ENCODE assay signal across 1 cellular context in the genomic region with DNA sequence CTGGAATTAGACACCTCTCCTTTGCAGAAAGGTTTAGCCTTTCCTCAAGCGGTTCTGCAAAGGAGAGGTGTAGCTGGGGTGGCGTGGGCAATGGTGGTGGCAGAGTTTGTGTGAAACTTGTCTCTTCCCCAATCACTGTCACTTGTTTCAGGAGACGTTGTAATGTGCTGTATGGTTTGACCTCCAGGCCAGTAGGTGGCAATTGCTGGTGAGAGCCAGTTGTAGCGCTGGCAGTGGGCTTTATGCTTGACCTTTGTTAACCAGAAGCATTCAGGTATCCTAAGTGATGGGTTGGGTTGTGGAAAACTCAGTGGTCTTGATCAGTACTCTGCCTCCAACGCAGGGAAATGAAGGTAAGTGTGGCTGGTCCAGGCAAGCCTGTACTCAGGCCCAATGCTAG.
TF ChIP-seq lines count a peak whose summit lies in the region.

No MANE protein-coding gene starts in this region.

TF ChIP-seq in GM23338, 12 proteins besides CTCF, POLR2A, EP300 and RAD21 (continued from another document):
- TF ChIP-seq, protein P1, sequence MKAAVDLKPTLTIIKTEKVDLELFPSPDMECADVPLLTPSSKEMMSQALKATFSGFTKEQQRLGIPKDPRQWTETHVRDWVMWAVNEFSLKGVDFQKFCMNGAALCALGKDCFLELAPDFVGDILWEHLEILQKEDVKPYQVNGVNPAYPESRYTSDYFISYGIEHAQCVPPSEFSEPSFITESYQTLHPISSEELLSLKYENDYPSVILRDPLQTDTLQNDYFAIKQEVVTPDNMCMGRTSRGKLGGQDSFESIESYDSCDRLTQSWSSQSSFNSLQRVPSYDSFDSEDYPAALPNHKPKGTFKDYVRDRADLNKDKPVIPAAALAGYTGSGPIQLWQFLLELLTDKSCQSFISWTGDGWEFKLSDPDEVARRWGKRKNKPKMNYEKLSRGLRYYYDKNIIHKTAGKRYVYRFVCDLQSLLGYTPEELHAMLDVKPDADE (IDR thresholded peaks at IDR 0.05), result no peak
- no peak for TF ChIP-seq STAT1 (IDR thresholded peaks at IDR 0.05; ENCODE audit: unreplicated experiment)
- TF ChIP-seq POLR2AphosphoS5 (IDR thresholded peaks at IDR 0.05; ENCODE audit: low read depth), result no peak
- TF ChIP-seq JUNB (IDR thresholded peaks at IDR 0.05; ENCODE audit: unreplicated experiment), result no peak
